ENCODE assay signal across 1 cellular context in the genomic region with DNA sequence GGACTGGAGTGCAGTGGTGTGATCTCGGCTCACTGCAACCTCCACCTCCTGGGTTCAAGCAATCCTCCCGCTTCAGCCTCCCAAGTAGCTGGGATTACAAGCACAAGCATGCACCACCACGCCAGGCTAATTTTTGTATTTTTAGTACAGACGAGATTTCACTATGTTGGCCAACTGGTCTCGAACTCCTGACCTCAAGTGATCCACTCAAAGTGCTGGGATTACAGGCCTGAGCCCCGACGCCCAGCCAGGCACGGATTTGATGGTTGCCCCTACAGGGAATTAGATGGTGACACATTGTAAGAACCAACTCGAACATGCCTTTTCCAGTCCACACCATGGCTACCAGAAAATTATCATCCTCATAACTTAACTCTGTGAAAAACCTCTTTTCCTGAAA.
TF ChIP-seq lines count a peak whose summit lies in the region.

No MANE protein-coding gene starts in this region.

TF ChIP-seq in IMR-90, 13 proteins besides CTCF, POLR2A, EP300 and RAD21 (continued from another document):
- TF ChIP-seq NFE2L2 (IDR thresholded peaks at IDR 0.05; ENCODE audit: low read depth, low read length) (no peak), FOS (IDR thresholded peaks at IDR 0.05; ENCODE audit: low read depth, low read length) (no peak), MAFK (IDR thresholded peaks at IDR 0.05; ENCODE audit: low read depth, low read length) (no peak), SMC3 (IDR thresholded peaks at IDR 0.05; ENCODE audit: low read depth, low read length) (no peak), BHLHE40 (IDR thresholded peaks at IDR 0.05; ENCODE audit: low read depth, low read length) (no peak), RCOR1 (IDR thresholded peaks at IDR 0.05; ENCODE audit: insufficient replicate concordance, low read length) (no peak), MAZ (IDR thresholded peaks at IDR 0.05; ENCODE audit: borderline replicate concordance, low read depth, low read length) (no peak)
- TF ChIP-seq, protein P1, sequence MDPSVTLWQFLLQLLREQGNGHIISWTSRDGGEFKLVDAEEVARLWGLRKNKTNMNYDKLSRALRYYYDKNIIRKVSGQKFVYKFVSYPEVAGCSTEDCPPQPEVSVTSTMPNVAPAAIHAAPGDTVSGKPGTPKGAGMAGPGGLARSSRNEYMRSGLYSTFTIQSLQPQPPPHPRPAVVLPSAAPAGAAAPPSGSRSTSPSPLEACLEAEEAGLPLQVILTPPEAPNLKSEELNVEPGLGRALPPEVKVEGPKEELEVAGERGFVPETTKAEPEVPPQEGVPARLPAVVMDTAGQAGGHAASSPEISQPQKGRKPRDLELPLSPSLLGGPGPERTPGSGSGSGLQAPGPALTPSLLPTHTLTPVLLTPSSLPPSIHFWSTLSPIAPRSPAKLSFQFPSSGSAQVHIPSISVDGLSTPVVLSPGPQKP (IDR thresholded peaks at IDR 0.05; ENCODE audit: borderline replicate concordance, low read depth, low read length), result no peak
